8 cellular contexts compared by ENCODE assay signal in genomic region chr14:24135834-24136683, GRCh38. TPM values are rescaled to one million over a fixed set of nuclear protein-coding genes. Genes with fewer than 3 reads are reported as not detected.
A peak's percentile ranks its signal among the peaks of the same experiment; 100 is the strongest.
DNase-seq lines count a peak whose midpoint lies in the region; ATAC-seq, FAIRE-seq and TF ChIP-seq lines count a peak whose summit lies in the region.

Gene PSME1 (plus strand): TSS chr14:24136194. CDS start chr14:24136263, 69 bp downstream.

- intact Hi-C loops in adrenal gland (cut with DNase I) (no loop called here), heart right ventricle (cut with DNase I) (no loop called here), prostate gland (cut with DNase I) (no loop called here)

- peak; percentile 99 for FAIRE-seq in GM12891 (lab: Jason Lieb, UNC)

- H3K36me3 ChIP-seq in adrenal gland (replicated peaks in 1 of 2) (peaks cover 0 to 25% of the 10 kb centered on the region in 2 donors), heart right ventricle (peaks cover 0 to 29% (median 20%) of the 10 kb centered on the region in 9 donors), prostate gland (peaks cover 3% of the 10 kb centered on the region in 2 donors)

- no peak for TF ChIP-seq CTCF in adrenal gland (IDR thresholded peaks at IDR 0.05)
- peak in 2 of 9 donors; percentile 2 to 24 for TF ChIP-seq CTCF in heart right ventricle (IDR thresholded peaks at IDR 0.05)
- peak in 2 of 4 experiments; percentile 16 to 23 for TF ChIP-seq CTCF in prostate gland (IDR thresholded peaks at IDR 0.05)

- TF ChIP-seq POLR2A in GM12891 (IDR thresholded peaks at IDR 0.05; ENCODE audit: low read depth, low read length): peak; percentile 47; the same call in 1 of the 2 replicates
- TF ChIP-seq POLR2A in adrenal gland (IDR thresholded peaks at IDR 0.05): peak in 1 of 2 donors; percentile 59
- TF ChIP-seq POLR2A in prostate gland (IDR thresholded peaks at IDR 0.05): peak; percentile 78

- H3K4me1 ChIP-seq in adrenal gland (replicated peaks in 1 of 2): peaks cover 34 to 60% of the 10 kb centered on the region in 2 donors
- peaks cover 19 to 76% (median 58%) of the 10 kb centered on the region in 9 donors for H3K4me1 ChIP-seq in heart right ventricle
- peaks cover 8% of the 10 kb centered on the region for H3K4me1 ChIP-seq in prostate gland (replicated peaks)

- 0 to 2% (median 0%) methylated on average over 9 to 75 of the region's 75 CpGs for WGBS in adrenal gland, 4 donors
- 1% methylated on average over 45 to 69 of the region's 75 CpGs for WGBS in heart right ventricle, 2 donors
- WGBS in prostate gland: under 1% methylated on average over 74 of the region's 75 CpGs

- ATAC-seq in HG02798 (IDR thresholded peaks at IDR 0.05; ENCODE audit: poor library complexity, unreplicated experiment) (peak; percentile 90), heart right ventricle (peak; percentile 88 to 97 (median 92))

- H3K4me3 ChIP-seq in adrenal gland (peak within 1 kb of the TSS; percentile 54 to 95 (median 77)), heart right ventricle (peak within 1 kb of the TSS; percentile 78 to 100 (median 99)), prostate gland (peak within 1 kb of the TSS; percentile 90 to 98)

- no peaks in the 10 kb centered on the region for H3K27me3 ChIP-seq in adrenal gland
- H3K27me3 ChIP-seq in heart right ventricle: no peaks in the 10 kb centered on the region
- no peaks in the 10 kb centered on the region for H3K27me3 ChIP-seq in prostate gland (replicated peaks; ENCODE audit: insufficient read depth)

- DNase-seq in GM12891 (ENCODE audit: insufficient read length, low spot score) (peak; percentile 94), NCI-H1436 treated with DMSO at 0.1 percent for 48 hours (lab: John Stamatoyannopoulos, UW) (peak; percentile 69), T-helper 1 cell (peak; percentile 88 to 94 (median 93)), adrenal gland (peak; percentile 93 to 96 (median 95)), heart right ventricle (peak; percentile 93 to 96), prostate gland (ENCODE audit: low spot score) (peak; percentile 93), ureter (ENCODE audit: low spot score) (peak; percentile 95)

- H3K27ac ChIP-seq in adrenal gland (peak within 1 kb of the TSS; percentile 80 to 96 (median 85)), heart right ventricle (peak within 1 kb of the TSS; percentile 82 to 99 (median 96)), prostate gland (peak within 1 kb of the TSS; percentile 93 to 97)

- H3K9me3 ChIP-seq in adrenal gland (replicated peaks in 1 of 3): no peaks in the 10 kb centered on the region
- H3K9me3 ChIP-seq in heart right ventricle: no peaks in the 10 kb centered on the region
- no peaks in the 10 kb centered on the region for H3K9me3 ChIP-seq in prostate gland

TF ChIP-seq in GM12891, 5 proteins besides CTCF, POLR2A, EP300 and RAD21:
- TF ChIP-seq TAF1 (IDR thresholded peaks at IDR 0.05; ENCODE audit: low read depth, low read length) (no peak), POLR2AphosphoS5 (IDR thresholded peaks at IDR 0.05; ENCODE audit: low read depth, low read length) (peak; percentile 36; the same call in 1 of the 2 replicates), SPI1 (IDR thresholded peaks at IDR 0.05; ENCODE audit: low read depth, low read length) (no peak)

RNA-seq across cellular contexts. Expression of gene PSME1, which starts in this region (rescaled TPM):
- 368 TPM for polyA plus RNA-seq in GM12891 (2012; ENCODE audit: low read depth, missing spikeins)
- total RNA-seq in adrenal gland (100 to 1,000 TPM; 208 to 323 (median 274) TPM), heart right ventricle (100 to 1,000 TPM in 5 of 10 donors, 10 to 100 TPM in 5; 84.3 to 341 (median 100.0) TPM), prostate gland (100 to 1,000 TPM in 1 of 2 donors, 10 to 100 TPM in 1; 85.4 to 213 TPM), ureter (227 TPM)
- polyA plus RNA-seq in adrenal gland (100 to 1,000 TPM; 205 to 386 (median 313) TPM), heart right ventricle (100 to 1,000 TPM; 138 to 149 TPM)

Comparison
In these comparisons a context has a peak if more than half of its experiments do, and no peak if none do; other contexts are left out.
1. Peak in every context shown above with its lines: DNase-seq, ATAC-seq, H3K4me3 ChIP-seq and H3K27ac ChIP-seq.